Comparison of ENCODE assay signal across 23 cellular contexts in genomic region chr2:80030135-80030534, GRCh38.
"Had no signal": no experiment of that assay in that cellular context is flagged by ENCODE, and none has a peak within 500 bp of the region (broad histone marks: within the 10 kb centered on the region; RNA-seq: fewer than 3 reads in every experiment).

No MANE protein-coding gene starts in this region.

- H3K4me1 ChIP-seq: esophagus muscularis mucosa, prostate gland, tibial artery, upper lobe of right lung had no signal

- H3K27ac ChIP-seq: esophagus muscularis mucosa, ovary, prostate gland, skin epidermis, tibial artery, upper lobe of right lung had no signal

- H3K27me3 ChIP-seq: esophagus muscularis mucosa, ovary, tibial artery, upper lobe of right lung had no signal

- DNase-seq: activated B cell treated with CpG ODN at 0.5 μM for 24 hours; activated CD4-positive, alpha-beta T cell treated with anti-CD3 and anti-CD28 coated beads, Interleukin-2, amount 50 U/mL, for 1 hour; activated CD8-positive, alpha-beta T cell treated with anti-CD3 and anti-CD28 coated beads for 36 hours; activated naive CD8-positive, alpha-beta T cell treated with anti-CD3 and anti-CD28 coated beads, Interleukin-2, amount 50 U/mL, for 24 hours; activated T-cell treated with anti-CD3 and anti-CD28 coated beads, Interleukin-2, amount 50 U/mL, for 48 hours; amygdala; central memory CD4-positive, alpha-beta T cell; glutamatergic neuron; islet precursor cell; left cardiac atrium; left ventricle myocardium superior; mucosa of descending colon; ovary; retina; stimulated activated CD4-positive, alpha-beta T cell treated with anti-CD3 and anti-CD28 coated beads, Interleukin-12 subunit alpha, Interleukin-12 subunit beta, amount 100 ng/mL, for 4 hours; stimulated activated CD4-positive, alpha-beta T cell treated with anti-CD3 and anti-CD28 coated beads, Interleukin-4, amount 100 ng/mL, for 1 hour; T-helper 2 cell; tibial artery; upper lobe of right lung had no signal

- ATAC-seq: activated CD8-positive, alpha-beta T cell treated with anti-CD3 and anti-CD28 coated beads for 36 hours; activated naive CD8-positive, alpha-beta T cell treated with anti-CD3 and anti-CD28 coated beads, Interleukin-2, amount 50 U/mL, for 24 hours; left cardiac atrium; left ventricle myocardium superior; mucosa of descending colon; sciatic nerve; upper lobe of right lung had no signal

- H3K4me3 ChIP-seq: esophagus muscularis mucosa, mucosa of descending colon, ovary, prostate gland, skin epidermis, tibial artery, upper lobe of right lung had no signal

- H3K36me3 ChIP-seq: esophagus muscularis mucosa, ovary, prostate gland, tibial artery, upper lobe of right lung had no signal

- H3K9me3 ChIP-seq: esophagus muscularis mucosa, mucosa of descending colon, ovary, prostate gland, tibial artery, upper lobe of right lung had no signal
